Comparison of ENCODE assay signal across 1 cellular context in genomic region chr20:50193851-50194830, GRCh38.
A peak's percentile ranks its signal among the peaks of the same experiment; 100 is the strongest.
TF ChIP-seq lines count a peak whose summit lies in the region.

No MANE protein-coding gene starts in this region.

TF ChIP-seq in K562, 482 proteins besides CTCF, POLR2A, EP300 and RAD21 (continued from another document and continues in another):
- TF ChIP-seq ZNF592 (IDR thresholded peaks at IDR 0.05) (peak; percentile 61; the same call in 1 of the 2 replicates), NR2C2 (CRISPR knock-in tag; IDR thresholded peaks at IDR 0.05) (peak; percentile 25; the same call in 1 of the 2 replicates), NR2C2 (tag; IDR thresholded peaks at IDR 0.05) (no peak; the same call in 1 of the 2 replicates), KDM5B (IDR thresholded peaks at IDR 0.05; ENCODE audit: insufficient replicate concordance, low read depth, low read length) (peak; percentile 5), SPI1 (IDR thresholded peaks at IDR 0.05; ENCODE audit: borderline replicate concordance, low read depth, low read length) (peak; percentile 17; the same call in 1 of the 2 replicates), ZFP91 (CRISPR knock-in tag; IDR thresholded peaks at IDR 0.05) (0 out of 2 replicates have a peak, but pooled peaks have one; percentile 18), CTBP1 (IDR thresholded peaks at IDR 0.05; ENCODE audit: borderline replicate concordance) (peak; percentile 53; the same call in 1 of the 2 replicates), ATF3 (IDR thresholded peaks at IDR 0.05) (no peak), ATF3 (CRISPR knock-in tag; conservative IDR thresholded peaks at IDR 0.05) (no peak), ZNF282 (CRISPR knock-in tag; IDR thresholded peaks at IDR 0.05) (peak; percentile 32; the same call in 1 of the 2 replicates), CEBPB (tag; IDR thresholded peaks at IDR 0.05) (no peak), DIDO1 (tag; IDR thresholded peaks at IDR 0.05; ENCODE audit: low read depth) (no peak), UBTF (IDR thresholded peaks at IDR 0.05; ENCODE audit: borderline replicate concordance in 1 of 2, low read depth in 2 of 2, low read length in 2 of 2) (peak in 1 of 2 experiments; percentile 13; a peak in 1 of 4 replicates), POLR2G (IDR thresholded peaks at IDR 0.05; ENCODE audit: low read depth, low read length) (peak; percentile 74), GATAD2A (IDR thresholded peaks at IDR 0.05) (no peak), KAT2B (IDR thresholded peaks at IDR 0.05; ENCODE audit: low read depth, low read length) (no peak), BRF1 (IDR thresholded peaks at IDR 0.05; ENCODE audit: borderline replicate concordance, extremely low read depth, insufficient read length) (no peak), CXXC5 (CRISPR knock-in tag; IDR thresholded peaks at IDR 0.05) (peak; percentile 3; the same call in 1 of the 2 replicates), MTA3 (IDR thresholded peaks at IDR 0.05; ENCODE audit: borderline replicate concordance) (peak; percentile 75; the same call in 1 of the 2 replicates), MCM7 (IDR thresholded peaks at IDR 0.05) (no peak), RBFOX2 (IDR thresholded peaks at IDR 0.05; ENCODE audit: low read depth, low read length) (peak; percentile 69), SUPT5H (IDR thresholded peaks at IDR 0.05) (no peak), MLLT1 (IDR thresholded peaks at IDR 0.05) (0 out of 4 replicates have a peak, but pooled peaks of 1 of the 2 experiments have one; percentile 38), THAP12 (CRISPR knock-in tag; IDR thresholded peaks at IDR 0.05) (no peak), ZBTB9 (CRISPR knock-in tag; IDR thresholded peaks at IDR 0.05) (0 out of 2 replicates have a peak, but pooled peaks have one; percentile 5), KLF1 (tag; IDR thresholded peaks at IDR 0.05) (peak; percentile 35; the same call in 1 of the 2 replicates), TGIF2 (CRISPR knock-in tag; IDR thresholded peaks at IDR 0.05) (0 out of 2 replicates have a peak, but pooled peaks have one; percentile 28), ZNF224 (CRISPR knock-in tag; IDR thresholded peaks at IDR 0.05) (0 out of 2 replicates have a peak, but pooled peaks have one; percentile 17), SMAD4 (CRISPR knock-in tag; conservative IDR thresholded peaks at IDR 0.05) (0 out of 2 replicates have a peak, but pooled peaks have one; percentile 17), RHOXF2B (CRISPR knock-in tag; conservative IDR thresholded peaks at IDR 0.05) (no peak), ZC3H11A (IDR thresholded peaks at IDR 0.05; ENCODE audit: low read depth, low read length) (no peak), POLR2AphosphoS2 (IDR thresholded peaks at IDR 0.05; ENCODE audit: low read length) (0 out of 2 replicates have a peak, but pooled peaks have one; percentile 2), ZKSCAN1 (IDR thresholded peaks at IDR 0.05; ENCODE audit: low read depth, low read length) (no peak), AFF4 (CRISPR knock-in tag; IDR thresholded peaks at IDR 0.05) (peak; percentile 73; the same call in 1 of the 2 replicates), POLR2AphosphoS5 (IDR thresholded peaks at IDR 0.05; ENCODE audit: control insufficient read depth, insufficient read depth, low read depth, low read length) (0 out of 2 replicates have a peak, but pooled peaks have one; percentile 10), E2F5 (CRISPR knock-in tag; IDR thresholded peaks at IDR 0.05) (peak; percentile 63; the same call in 1 of the 2 replicates)
- TF ChIP-seq, protein P1, sequence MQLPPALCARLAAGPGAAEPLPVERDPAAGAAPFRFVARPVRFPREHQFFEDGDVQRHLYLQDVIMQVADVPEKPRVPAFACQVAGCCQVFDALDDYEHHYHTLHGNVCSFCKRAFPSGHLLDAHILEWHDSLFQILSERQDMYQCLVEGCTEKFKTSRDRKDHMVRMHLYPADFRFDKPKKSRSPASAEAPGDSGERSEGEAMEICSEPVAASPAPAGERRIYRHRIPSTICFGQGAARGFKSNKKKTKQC (CRISPR knock-in tag; IDR thresholded peaks at IDR 0.05): 0 out of 2 replicates have a peak, but pooled peaks have one; percentile 32
